ENCODE assay signal across 17 cellular contexts in the genomic region with DNA sequence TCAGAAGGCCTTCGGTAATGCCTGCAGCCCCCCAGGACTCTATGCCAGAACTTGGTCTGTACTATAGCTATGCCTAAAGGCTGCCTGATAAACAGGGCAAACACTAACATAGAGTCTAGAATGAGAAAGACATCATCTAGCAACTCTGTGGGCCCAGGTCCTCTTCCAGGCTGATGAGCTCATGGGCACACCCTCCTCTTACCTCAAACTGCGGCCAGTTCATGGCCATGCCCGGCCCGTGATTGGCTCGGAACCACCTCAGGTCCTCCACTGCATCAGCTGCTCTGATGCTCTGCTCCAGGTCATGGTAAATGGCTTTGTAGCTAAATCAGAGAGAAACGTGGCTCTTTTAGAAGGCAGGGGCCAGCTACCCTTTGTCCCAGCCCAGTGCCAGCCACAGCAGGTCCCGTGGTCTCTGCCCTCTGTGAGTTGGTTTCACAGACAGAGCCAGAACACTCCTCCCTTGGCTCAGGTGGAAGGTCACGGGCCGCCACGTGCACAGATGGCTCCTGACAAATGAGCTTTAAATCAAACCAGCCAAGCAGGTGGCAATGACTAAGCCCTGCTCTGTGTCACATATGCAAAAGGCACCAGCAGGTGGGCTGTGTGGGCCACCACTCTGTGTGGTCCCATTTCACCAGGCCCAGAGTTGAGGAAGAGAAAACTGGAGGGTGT. TPM values are rescaled to one million over a fixed set of nuclear protein-coding genes. Genes with fewer than 3 reads are reported as not detected.
DNase-seq lines count a peak whose midpoint lies in the region; ATAC-seq and TF ChIP-seq lines count a peak whose summit lies in the region.
"Had no signal": no experiment of that assay in that cellular context is flagged by ENCODE, and none has a peak within 500 bp of the region (broad histone marks: within the 10 kb centered on the region; RNA-seq: fewer than 3 reads in every experiment).

No MANE protein-coding gene starts in this region.

- H3K36me3 Mint-ChIP-seq in WTC11, result peaks cover 37% of the 10 kb centered on the region

- no peaks in the 10 kb centered on the region for H3K27me3 Mint-ChIP-seq in WTC11 (ENCODE audit: low read depth)
- H3K27me3 Mint-ChIP-seq: activated CD4-positive, alpha-beta T cell treated with anti-CD3 and anti-CD28 coated beads, Interleukin-2, amount 10 ng/mL, durations not matched to agents 7 days and 5 days; dendritic cell treated with granulocyte-macrophage colony-stimulating factor and Interleukin-4, amounts not matched to agents 40 ng/mL and 50 ng/mL, for 4 days had no signal

- peaks cover 10% of the 10 kb centered on the region for H3K4me1 Mint-ChIP-seq in WTC11
- H3K4me1 Mint-ChIP-seq: activated CD4-positive, alpha-beta T cell treated with anti-CD3 and anti-CD28 coated beads, Interleukin-2, amount 10 ng/mL, durations not matched to agents 7 days and 5 days had no signal

- no peak overlapping the region for H3K4me3 Mint-ChIP-seq in WTC11
- H3K4me3 Mint-ChIP-seq: activated CD4-positive, alpha-beta T cell treated with anti-CD3 and anti-CD28 coated beads, Interleukin-2, amount 10 ng/mL, durations not matched to agents 7 days and 5 days; activated T-cell treated with anti-CD3 and anti-CD28 coated beads, Interleukin-2, amount 50 U/mL, for 4 hours; dendritic cell treated with granulocyte-macrophage colony-stimulating factor and Interleukin-4, amounts not matched to agents 40 ng/mL and 50 ng/mL, for 4 days had no signal

- POLR2A ChIA-PET in WTC11 (lab: Charles Lee), result no interaction called here

- H3K9me3 ChIP-seq in heart right ventricle, result no peaks in the 10 kb centered on the region
- H3K9me3 ChIP-seq: esophagus muscularis mucosa, testis had no signal

- ATAC-seq in heart right ventricle (peak in 7 of 8 donors; percentile 3 to 63 (median 36)), WTC11 (no peak), left lobe of liver (peak; percentile 86), GM18517 (IDR thresholded peaks at IDR 0.05; ENCODE audit: unreplicated experiment) (no peak)

- peaks cover 0 to 37% (median 13%) of the 10 kb centered on the region in 9 donors for H3K4me1 ChIP-seq in heart right ventricle
- H3K4me1 ChIP-seq: testis had no signal

- peak overlapping the region; percentile 54; the same call in 1 of the 2 replicates for H3K27ac Mint-ChIP-seq in WTC11
- H3K27ac Mint-ChIP-seq: activated CD4-positive, alpha-beta T cell treated with anti-CD3 and anti-CD28 coated beads, Interleukin-2, amount 10 ng/mL, durations not matched to agents 7 days and 5 days; dendritic cell treated with granulocyte-macrophage colony-stimulating factor and Interleukin-4, amounts not matched to agents 40 ng/mL and 50 ng/mL, for 4 days had no signal

- intact Hi-C loops in heart right ventricle (cut with DNase I), result no loop called here
- intact Hi-C loops in cardiac septum (cut with DNase I), result no loop called here
- intact Hi-C loops in lower leg skin (cut with DNase I; ENCODE audit: low total_unique reads), result no loop called here

- no peak for TF ChIP-seq CTCF in heart right ventricle (IDR thresholded peaks at IDR 0.05)
- TF ChIP-seq CTCF in WTC11 (IDR thresholded peaks at IDR 0.05), result no peak
- no peak for TF ChIP-seq CTCF in lower leg skin (IDR thresholded peaks at IDR 0.05)

- DNase-seq in heart right ventricle (no peak), cardiac septum (ENCODE audit: low spot score) (no peak), WTC11 (ENCODE audit: low spot score) (no peak), left lobe of liver (ENCODE audit: low spot score) (peak; percentile 96), lower leg skin (ENCODE audit: low spot score in 2 of 2) (no peak), HCEC 1CT (no peak), NCI-H1930 (lab: John Stamatoyannopoulos, UW) (no peak)
- DNase-seq: activated CD4-positive, alpha-beta T cell treated with anti-CD3 and anti-CD28 coated beads, Interleukin-2, amount 10 ng/mL, durations not matched to agents 7 days and 5 days; activated T-cell treated with anti-CD3 and anti-CD28 coated beads, Interleukin-2, amount 50 U/mL, for 4 hours; amygdala; DND-41; NCI-H1105; NCI-H345; testis had no signal

- H3K4me3 ChIP-seq in heart right ventricle (no peak overlapping the region), lower leg skin (ENCODE audit: low read depth, poor library complexity, severe bottlenecking) (no peak overlapping the region)
- H3K4me3 ChIP-seq: esophagus muscularis mucosa, testis had no signal

- peak overlapping the region in 5 of 10 donors; percentile 15 to 56 (median 46) for H3K27ac ChIP-seq in heart right ventricle
- H3K27ac ChIP-seq: esophagus muscularis mucosa, testis had no signal

- CTCF ChIA-PET in WTC11 (lab: Charles Lee), result interaction anchor here (1.0 to 2.0 kb wide), 8 partner anchors 13 to 346 kb away, joined by 3 to 11 read pairs (median 4); no protein-coding TSS in a partner anchor

- H3K9me3 Mint-ChIP-seq in WTC11, result no peaks in the 10 kb centered on the region
- H3K9me3 Mint-ChIP-seq: activated CD4-positive, alpha-beta T cell treated with anti-CD3 and anti-CD28 coated beads, Interleukin-2, amount 10 ng/mL, durations not matched to agents 7 days and 5 days; activated T-cell treated with anti-CD3 and anti-CD28 coated beads, Interleukin-2, amount 50 U/mL, for 4 hours; dendritic cell treated with granulocyte-macrophage colony-stimulating factor and Interleukin-4, amounts not matched to agents 40 ng/mL and 50 ng/mL, for 4 days had no signal

- no peaks in the 10 kb centered on the region for H3K27me3 ChIP-seq in heart right ventricle
- H3K27me3 ChIP-seq: esophagus muscularis mucosa, testis had no signal

- H3K36me3 ChIP-seq in heart right ventricle, result peaks cover 0 to 100% (median 40%) of the 10 kb centered on the region in 9 donors

- no peak for TF ChIP-seq POLR2A in lower leg skin (IDR thresholded peaks at IDR 0.05)

- WGBS in heart right ventricle, 2 donors, result 71 to 72% methylated on average over 10 of the region's 10 CpGs
- WGBS in lower leg skin, 2 donors, result 58 to 78% methylated on average over 10 of the region's 10 CpGs

TF ChIP-seq in WTC11, 78 proteins besides CTCF, POLR2A, EP300 and RAD21:
- TF ChIP-seq CBFB (CRISPR knock-in tag; IDR thresholded peaks at IDR 0.05; ENCODE audit: low read depth) (no peak), SP1 (CRISPR knock-in tag; conservative IDR thresholded peaks at IDR 0.05) (no peak), EMX1 (CRISPR knock-in tag; IDR thresholded peaks at IDR 0.05) (no peak)
- TF ChIP-seq, protein P1, sequence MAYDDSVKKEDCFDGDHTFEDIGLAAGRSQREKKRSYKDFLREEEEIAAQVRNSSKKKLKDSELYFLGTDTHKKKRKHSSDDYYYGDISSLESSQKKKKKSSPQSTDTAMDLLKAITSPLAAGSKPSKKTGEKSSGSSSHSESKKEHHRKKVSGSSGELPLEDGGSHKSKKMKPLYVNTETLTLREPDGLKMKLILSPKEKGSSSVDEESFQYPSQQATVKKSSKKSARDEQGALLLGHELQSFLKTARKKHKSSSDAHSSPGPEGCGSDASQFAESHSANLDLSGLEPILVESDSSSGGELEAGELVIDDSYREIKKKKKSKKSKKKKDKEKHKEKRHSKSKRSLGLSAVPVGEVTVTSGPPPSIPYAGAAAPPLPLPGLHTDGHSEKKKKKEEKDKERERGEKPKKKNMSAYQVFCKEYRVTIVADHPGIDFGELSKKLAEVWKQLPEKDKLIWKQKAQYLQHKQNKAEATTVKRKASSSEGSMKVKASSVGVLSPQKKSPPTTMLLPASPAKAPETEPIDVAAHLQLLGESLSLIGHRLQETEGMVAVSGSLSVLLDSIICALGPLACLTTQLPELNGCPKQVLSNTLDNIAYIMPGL (CRISPR knock-in tag; IDR thresholded peaks at IDR 0.05), result no peak

RNA-seq across cellular contexts. Expression of a gene that starts 25.0 kb away (rescaled TPM):
- total RNA-seq in heart right ventricle, result 10 to 100 TPM; 10.6 to 29.4 (median 23.2) TPM
- 10 to 100 TPM; 21.9 to 24.4 TPM for polyA plus RNA-seq in heart right ventricle
- total RNA-seq in cardiac septum, result 32.5 TPM
- total RNA-seq in WTC11 (2021), result 16.9 to 17.1 TPM (median 17.1 TPM) in 3 replicates
- 20.2 TPM for total RNA-seq in left lobe of liver
- 10 to 100 TPM; 22.9 to 47.2 (median 31.2) TPM for total RNA-seq in lower leg skin

Comparison
In these comparisons a context has a peak if more than half of its experiments do, and no peak if none do; other contexts are left out.
1. ATAC-seq: peak in heart right ventricle (7 of 8) and left lobe of liver (single experiment); none in WTC11 (single experiment) and GM18517 (single experiment).